Comparison of ENCODE assay signal across 2 cellular contexts in the genomic region with DNA sequence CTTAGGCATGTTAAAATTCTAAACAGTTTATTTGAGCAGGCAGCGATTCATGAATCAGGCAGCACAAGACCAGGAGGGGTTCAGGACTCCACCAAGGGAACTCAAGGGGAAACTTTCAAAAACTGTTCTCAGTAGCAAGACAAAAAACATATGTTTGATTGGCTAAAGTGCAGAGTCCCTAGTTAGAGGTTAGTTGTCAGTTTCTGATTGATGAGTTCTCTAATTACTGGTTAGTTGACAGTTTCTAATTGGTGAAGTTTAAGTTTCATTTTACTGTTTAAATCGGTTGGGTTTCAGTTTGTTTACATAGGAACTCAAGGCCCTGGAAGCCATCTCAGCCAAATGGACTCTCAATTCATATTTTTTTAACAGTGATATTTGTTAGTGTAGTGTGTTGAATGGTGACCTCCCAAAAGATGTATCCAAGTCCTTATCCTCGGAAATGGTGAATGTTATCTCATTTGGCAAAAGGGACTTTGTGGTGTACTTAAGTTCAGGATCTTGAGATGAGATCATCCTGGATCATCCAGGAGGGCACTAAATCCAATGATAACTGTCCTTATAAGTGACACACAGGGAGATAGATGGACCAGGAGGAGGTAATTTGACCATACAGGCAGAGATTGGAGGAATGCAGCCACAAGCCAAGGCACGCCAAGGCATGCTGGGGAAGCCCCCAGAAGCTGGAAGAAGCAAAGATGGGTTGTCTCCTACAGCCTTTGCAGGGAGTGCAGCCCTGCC.
TF ChIP-seq lines count a peak whose summit lies in the region.

No MANE protein-coding gene starts in this region.

TF ChIP-seq in HEK293, 187 proteins besides CTCF, POLR2A, EP300 and RAD21 (continued from another document):
- TF ChIP-seq, protein P1, sequence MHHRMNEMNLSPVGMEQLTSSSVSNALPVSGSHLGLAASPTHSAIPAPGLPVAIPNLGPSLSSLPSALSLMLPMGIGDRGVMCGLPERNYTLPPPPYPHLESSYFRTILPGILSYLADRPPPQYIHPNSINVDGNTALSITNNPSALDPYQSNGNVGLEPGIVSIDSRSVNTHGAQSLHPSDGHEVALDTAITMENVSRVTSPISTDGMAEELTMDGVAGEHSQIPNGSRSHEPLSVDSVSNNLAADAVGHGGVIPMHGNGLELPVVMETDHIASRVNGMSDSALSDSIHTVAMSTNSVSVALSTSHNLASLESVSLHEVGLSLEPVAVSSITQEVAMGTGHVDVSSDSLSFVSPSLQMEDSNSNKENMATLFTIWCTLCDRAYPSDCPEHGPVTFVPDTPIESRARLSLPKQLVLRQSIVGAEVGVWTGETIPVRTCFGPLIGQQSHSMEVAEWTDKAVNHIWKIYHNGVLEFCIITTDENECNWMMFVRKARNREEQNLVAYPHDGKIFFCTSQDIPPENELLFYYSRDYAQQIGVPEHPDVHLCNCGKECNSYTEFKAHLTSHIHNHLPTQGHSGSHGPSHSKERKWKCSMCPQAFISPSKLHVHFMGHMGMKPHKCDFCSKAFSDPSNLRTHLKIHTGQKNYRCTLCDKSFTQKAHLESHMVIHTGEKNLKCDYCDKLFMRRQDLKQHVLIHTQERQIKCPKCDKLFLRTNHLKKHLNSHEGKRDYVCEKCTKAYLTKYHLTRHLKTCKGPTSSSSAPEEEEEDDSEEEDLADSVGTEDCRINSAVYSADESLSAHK (tag by site-specific recombination; IDR thresholded peaks at IDR 0.05): peak; percentile 51; the same call in 1 of the 2 replicates
- peak; percentile 63 for TF ChIP-seq SP7 (tag by site-specific recombination; IDR thresholded peaks at IDR 0.05)

TF ChIP-seq in GM12878, 131 proteins besides CTCF, POLR2A, EP300 and RAD21 (continued from another document):
- TF ChIP-seq ATF7 (IDR thresholded peaks at IDR 0.05; ENCODE audit: low read depth): peak; percentile 60
- peak; percentile 79 for TF ChIP-seq PKNOX1 (IDR thresholded peaks at IDR 0.05)
- TF ChIP-seq RUNX3 (IDR thresholded peaks at IDR 0.05; ENCODE audit: low read length): no peak
